8 cellular contexts compared by ENCODE assay signal in the genomic region with DNA sequence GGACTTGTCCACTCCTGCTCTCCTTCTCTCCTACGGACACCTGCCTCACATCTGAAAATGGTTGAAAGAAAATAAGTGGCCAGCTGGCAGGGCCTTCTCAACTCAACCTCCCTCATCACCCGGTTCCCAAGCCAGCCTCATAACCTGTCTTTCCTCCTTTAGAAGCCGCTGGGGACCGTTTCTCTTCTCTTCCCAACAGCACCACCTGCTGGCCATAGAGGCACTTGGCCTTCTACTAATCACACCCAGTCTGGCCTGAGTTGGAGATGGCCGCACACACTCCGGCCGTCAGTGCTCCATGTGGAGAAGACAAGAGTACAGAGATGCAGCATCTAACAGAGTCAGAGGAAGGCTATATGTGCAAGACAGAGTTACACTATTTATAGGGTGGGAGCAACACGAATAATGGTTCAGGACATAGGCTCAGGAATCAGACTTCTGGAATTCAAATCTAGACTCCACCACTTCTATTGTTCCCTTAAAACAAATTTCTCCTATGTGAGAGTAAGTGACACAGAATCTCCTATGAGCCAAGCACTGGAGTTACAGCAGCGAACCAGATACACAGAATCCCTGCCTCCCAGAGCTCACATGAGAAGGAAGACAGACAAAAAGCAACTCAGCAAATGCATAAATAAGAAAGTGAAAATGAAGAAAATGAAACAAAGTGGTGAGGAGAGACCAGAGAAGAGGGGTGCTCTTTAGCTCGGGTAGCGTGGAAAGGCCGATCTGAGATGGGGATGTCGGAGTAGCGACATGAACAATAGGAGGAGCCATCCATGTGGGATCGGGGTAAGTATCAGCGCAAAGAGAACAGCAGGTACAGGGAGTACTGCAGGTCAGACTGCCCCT. TPM values are rescaled to one million over a fixed set of nuclear protein-coding genes. Genes with fewer than 3 reads are reported as not detected.
A peak's percentile ranks its signal among the peaks of the same experiment; 100 is the strongest.
DNase-seq lines count a peak whose midpoint lies in the region; ATAC-seq and TF ChIP-seq lines count a peak whose summit lies in the region.
"Not testable (repeated sequence)": the region's sequence is repeated elsewhere in the genome, so short reads cannot be mapped to it uniquely, and the experiment has no call there.

No MANE protein-coding gene starts in this region.

- TF ChIP-seq POLR2A in HCT116 (IDR thresholded peaks at IDR 0.05; ENCODE audit: borderline replicate concordance, extremely low read depth, insufficient read depth, insufficient read length), result not testable (repeated sequence)

- CTCF ChIA-PET in HCT116 (lab: Charles Lee), result interaction anchor here (1.1 to 1.6 kb wide), 2 partner anchors 31 to 354 kb away, joined by 3 to 5 read pairs; no protein-coding TSS in a partner anchor

- H4K20me1 ChIP-seq in DND-41 (ENCODE audit: insufficient read depth, low read length); HCT116 (ENCODE audit: insufficient read depth): not testable (repeated sequence)

- BruUV-seq in HCT116 (replicated peaks; lab: Mats Ljungman, UMichigan), result not testable (repeated sequence)

- peak; percentile 69 for TF ChIP-seq CTCF in DND-41 (IDR thresholded peaks at IDR 0.05; ENCODE audit: borderline replicate concordance, extremely low read depth, low read length, poor library complexity, severe bottlenecking)
- TF ChIP-seq CTCF in HCT116 (IDR thresholded peaks at IDR 0.05 in 2 of 3, conservative IDR thresholded peaks at IDR 0.05 in 1 of 3; ENCODE audit: borderline replicate concordance in 1 of 3, insufficient read depth in 1 of 3, low read depth in 2 of 3, low read length in 2 of 3), result peak; percentile 48 to 72 (median 69); a peak in 5 of 6 replicates
- peak; percentile 59 for TF ChIP-seq CTCF in foreskin fibroblast (IDR thresholded peaks at IDR 0.05; ENCODE audit: low read depth, low read length)
- TF ChIP-seq CTCF in neural crest cell (conservative IDR thresholded peaks at IDR 0.05), result peak; percentile 80

- not testable (repeated sequence) for H3K4me3 ChIP-seq in DND-41 (ENCODE audit: low read depth in 1 of 2, low read length in 2 of 2); HCT116 (replicated peaks in 1 of 2; ENCODE audit: low read depth in 1 of 2, low read length in 2 of 2); foreskin fibroblast (ENCODE audit: low read depth in 1 of 2, low read length in 2 of 2)

- H3K27ac ChIP-seq in DND-41 (ENCODE audit: low read length); HCT116 (ENCODE audit: low read depth, low read length): not testable (repeated sequence)

- not testable (repeated sequence) for H3K4me1 Mint-ChIP-seq in neural crest cell

- not testable (repeated sequence) for H3K9me3 ChIP-seq in DND-41 (ENCODE audit: insufficient read depth, low read length, severe bottlenecking); HCT116 (ENCODE audit: control insufficient read depth in 1 of 2, insufficient read depth in 1 of 2, low read depth in 1 of 2, low read length in 2 of 2)

- H3K4me2 ChIP-seq in DND-41 (ENCODE audit: insufficient read depth, low read length); HCT116 (ENCODE audit: low read length): not testable (repeated sequence)

- DNase-seq in DND-41 (peak; percentile 64), HCT116 (ENCODE audit: low read depth, low spot score) (peak; percentile 32), NCI-H1048 (lab: John Stamatoyannopoulos, UW) (peak; percentile 57), SIG-M5 treated with dmso at 0.1 percent for 504 hours (lab: John Stamatoyannopoulos, UW; ENCODE audit: unreplicated experiment) (peak; percentile 61), foreskin fibroblast (peak; percentile 15 to 59), neural crest cell (ENCODE audit: low read depth, low spot score) (peak; percentile 68), stromal cell of bone marrow (ENCODE audit: low read depth) (peak; percentile 6)
- DNase-seq in activated effector memory CD4-positive, alpha-beta T cell treated with Interleukin-2 at 50 U/mL for 16 hours, result peak; percentile 21

- not testable (repeated sequence) for H3K9ac ChIP-seq in DND-41 (ENCODE audit: low read depth, low read length); HCT116 (ENCODE audit: low read length)

- H2AFZ ChIP-seq in DND-41 (ENCODE audit: low read depth, low read length); HCT116 (ENCODE audit: low read depth, low read length, poor library complexity, severe bottlenecking): not testable (repeated sequence)

- peaks cover 24% of the 10 kb centered on the region for H3K27me3 Mint-ChIP-seq in neural crest cell (ENCODE audit: low read depth)

- RAD21 ChIA-PET in HCT116 (lab: Charles Lee; ENCODE audit: low non-redundant PET in 1 of 2, low total read pairs in 2 of 2, uncharacterized antibody in 2 of 2, unreplicated experiment in 2 of 2), result not testable (repeated sequence)

- H3K27ac Mint-ChIP-seq in neural crest cell (ENCODE audit: unreplicated experiment), result not testable (repeated sequence)

- not testable (repeated sequence) for H3K4me1 ChIP-seq in DND-41 (ENCODE audit: insufficient read depth, low read length); HCT116 (ENCODE audit: control insufficient read depth in 1 of 2, insufficient read depth in 2 of 2, low read length in 2 of 2)

- not testable (repeated sequence) for H3K4me3 Mint-ChIP-seq in neural crest cell

- H3K9me2 ChIP-seq in HCT116 (ENCODE audit: insufficient read depth), result not testable (repeated sequence)

- ATAC-seq in DND-41 (ENCODE audit: insufficient read depth, low read depth) (peak; percentile 89), HCT116 (peak; percentile 99)

- peak; percentile 61 for TF ChIP-seq RAD21 in HCT116 (IDR thresholded peaks at IDR 0.05; ENCODE audit: low read depth)

- POLR2A ChIA-PET in HCT116 (lab: Charles Lee), result not testable (repeated sequence)

- intact Hi-C loops in HCT116 (cut with micrococcal nuclease), result loop anchor here (2.0 kb wide), 2 partner anchors 352 to 568 kb away; no protein-coding TSS in a partner anchor

- H3K27me3 ChIP-seq in DND-41 (ENCODE audit: insufficient read depth, low read length, poor library complexity) (peaks cover 23% of the 10 kb centered on the region), HCT116 (ENCODE audit: insufficient read depth, low read length) (peaks cover 12% of the 10 kb centered on the region; the same call in 1 of the 2 replicates)

- not testable (repeated sequence) for H3K9me3 Mint-ChIP-seq in neural crest cell

- not testable (repeated sequence) for H3K79me2 ChIP-seq in DND-41 (ENCODE audit: insufficient read depth, low read length); HCT116 (ENCODE audit: insufficient read depth, low read length)

- not testable (repeated sequence) for H3K36me3 ChIP-seq in DND-41 (ENCODE audit: insufficient read depth, low read length); HCT116 (ENCODE audit: control insufficient read depth in 1 of 2, insufficient read depth in 2 of 2, low read length in 2 of 2)

- not testable (repeated sequence) for H3K36me3 Mint-ChIP-seq in neural crest cell (ENCODE audit: low read depth)

RNA-seq across cellular contexts. Expression of a gene that starts 5.9 kb away (rescaled TPM):
- total RNA-seq in HCT116 (2021; ENCODE audit: unreplicated experiment), result not detected
- polyA plus RNA-seq in HCT116 (2012), result not detected in 2 replicates
- not detected in 2 replicates for total RNA-seq in neural crest cell

RNA-seq across cellular contexts. Expression of a gene that starts 20.0 kb away (rescaled TPM):
- total RNA-seq in HCT116 (2021; ENCODE audit: unreplicated experiment) (not detected), neural crest cell (not detected in 2 replicates)
- not detected in 2 replicates for polyA plus RNA-seq in HCT116 (2012)

RNA-seq across cellular contexts. Expression of a gene that starts 36.2 kb away (rescaled TPM):
- total RNA-seq in HCT116 (2021; ENCODE audit: unreplicated experiment) (not detected), neural crest cell (not detected in 2 replicates)
- polyA plus RNA-seq in HCT116 (2012), result not detected in 2 replicates

Comparison
In these comparisons a context has a peak if more than half of its experiments do, and no peak if none do; other contexts are left out.
1. DNase-seq: peak in every context shown above with its lines; median percentile 68 in neural crest cell; 64 in DND-41; 61 in SIG-M5 treated with dmso at 0.1 percent for 504 hours; 57 in NCI-H1048; 37 in foreskin fibroblast; 32 in HCT116; 21 in activated effector memory CD4-positive, alpha-beta T cell treated with Interleukin-2 at 50 U/mL for 16 hours; 6 in stromal cell of bone marrow.